ENCODE assay signal across 8 cellular contexts in the genomic region with DNA sequence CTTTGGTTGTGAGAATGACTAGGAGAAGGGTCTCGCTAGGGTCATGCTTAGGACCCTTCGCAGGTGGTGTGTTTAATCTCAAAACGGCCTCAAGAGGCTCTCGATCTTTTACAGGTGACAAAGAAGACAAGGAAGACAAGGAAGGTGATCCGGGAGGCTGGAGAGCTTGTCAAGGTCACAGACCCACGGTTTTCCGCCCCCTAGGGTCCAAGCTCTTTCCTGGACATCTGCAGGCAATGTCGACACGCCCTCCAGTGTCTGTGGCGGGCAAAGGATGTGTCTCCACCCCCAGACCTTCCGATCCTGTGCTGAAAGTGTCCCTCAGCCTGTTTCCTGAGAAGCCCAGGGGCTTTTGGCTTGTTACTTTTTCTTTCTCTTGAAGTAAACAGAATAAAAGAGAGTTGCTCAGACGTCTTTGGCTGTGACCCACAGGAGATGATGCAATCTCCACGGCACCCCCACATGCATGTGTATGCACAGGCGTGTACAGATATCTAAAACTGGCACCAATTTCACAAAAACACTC.
DNase-seq lines count a peak whose midpoint lies in the region; ATAC-seq, FAIRE-seq and TF ChIP-seq lines count a peak whose summit lies in the region.

No MANE protein-coding gene starts in this region.

- H3K36me3 ChIP-seq in astrocyte (ENCODE audit: insufficient read depth, low read length) (no peaks in the 10 kb centered on the region), gastrocnemius medialis (no peaks in the 10 kb centered on the region)

- no peak for TF ChIP-seq POLR2A in gastrocnemius medialis (IDR thresholded peaks at IDR 0.05)

- TF ChIP-seq CTCF in astrocyte (IDR thresholded peaks at IDR 0.05; ENCODE audit: insufficient read depth, low read depth, low read length) (peak; percentile 48), gastrocnemius medialis (IDR thresholded peaks at IDR 0.05 in 4 of 5, conservative IDR thresholded peaks at IDR 0.05 in 1 of 5) (peak; percentile 60 to 80 (median 68))

- H3K27me3 ChIP-seq in astrocyte (ENCODE audit: insufficient read depth, low read length) (no peaks in the 10 kb centered on the region), gastrocnemius medialis (no peaks in the 10 kb centered on the region)

- H3K9me3 Mint-ChIP-seq in T-helper 1 cell treated with Interleukin-12 subunit alpha and Interleukin-12 subunit beta and Interleukin-4 antibody, amounts not matched to agents 30 μg/mL and 1 μg/mL, for 36 hours = no peaks in the 10 kb centered on the region
- no peaks in the 10 kb centered on the region for H3K9me3 Mint-ChIP-seq in astrocyte (ENCODE audit: unreplicated experiment)

- H3K9me3 ChIP-seq in astrocyte (ENCODE audit: insufficient read depth, low read depth, low read length) = no peaks in the 10 kb centered on the region
- H3K9me3 ChIP-seq in gastrocnemius medialis = no peaks in the 10 kb centered on the region

- intact Hi-C loops in gastrocnemius medialis (cut with DNase I; ENCODE audit: low total_unique reads) = loop anchor here (1.0 to 2.0 kb wide), 4 partner anchors 39 to 220 kb away; a partner anchor contains a TSS

- DNase-seq in ELR (ENCODE audit: low read depth) = peak; percentile 89
- DNase-seq in LHCN-M2 (ENCODE audit: low read depth) = peak; percentile 42
- DNase-seq in astrocyte (ENCODE audit: low read depth) = peak; percentile 49
- DNase-seq in hippocampal formation (lab: John Stamatoyannopoulos, UW) = peak; percentile 62 to 77
- peak; percentile 59 to 81 for DNase-seq in gastrocnemius medialis
- DNase-seq in NCI-H1105 treated with DMSO at 0.1 percent for 48 hours (lab: John Stamatoyannopoulos, UW) = no peak

- in situ Hi-C loops in gastrocnemius medialis (cut with MboI; ENCODE audit: low sequenced_read_pairs in 4 of 4) = loop anchor here in 3 of 4 donors (10.0 to 25.0 kb wide), 4 partner anchors 71 to 223 kb away; no protein-coding TSS in a partner anchor

- peak overlapping the region; percentile 74 for H3K9ac ChIP-seq in astrocyte (ENCODE audit: low read length)

- H3K4me2 ChIP-seq in astrocyte (ENCODE audit: low read length) = peak overlapping the region; percentile 86

- H2AFZ ChIP-seq in astrocyte (ENCODE audit: low read depth, low read length) = peak overlapping the region; percentile 65

- no peaks in the 10 kb centered on the region for H3K27me3 Mint-ChIP-seq in T-helper 1 cell treated with Interleukin-12 subunit alpha and Interleukin-12 subunit beta and Interleukin-4 antibody, amounts not matched to agents 30 μg/mL and 1 μg/mL, for 36 hours (ENCODE audit: low read depth)
- H3K27me3 Mint-ChIP-seq in astrocyte (ENCODE audit: low read depth, unreplicated experiment) = peaks cover 33% of the 10 kb centered on the region

- ATAC-seq in GM21786 (IDR thresholded peaks at IDR 0.05; ENCODE audit: unreplicated experiment) (peak; percentile 72), gastrocnemius medialis (peak; percentile 77 to 90)

- H3K4me1 ChIP-seq in astrocyte (ENCODE audit: insufficient read depth, low read length) = peaks cover 22% of the 10 kb centered on the region
- H3K4me1 ChIP-seq in gastrocnemius medialis = peaks cover 13 to 14% of the 10 kb centered on the region in 2 donors

- H4K20me1 ChIP-seq in astrocyte (ENCODE audit: insufficient read depth, low read length) = no peaks in the 10 kb centered on the region

- no peaks in the 10 kb centered on the region for H3K79me2 ChIP-seq in astrocyte (ENCODE audit: insufficient read depth, low read length)

- FAIRE-seq in astrocyte (lab: Jason Lieb, UNC) = peak; percentile 68

- H3K4me3 ChIP-seq in astrocyte (ENCODE audit: insufficient read depth, low read depth, low read length) (peak overlapping the region; percentile 42), gastrocnemius medialis (peak overlapping the region in 3 of 4 donors; percentile 3 to 23 (median 7))

- peak overlapping the region; percentile 95 for H3K27ac Mint-ChIP-seq in T-helper 1 cell treated with Interleukin-12 subunit alpha and Interleukin-12 subunit beta and Interleukin-4 antibody, amounts not matched to agents 30 μg/mL and 1 μg/mL, for 36 hours
- H3K27ac Mint-ChIP-seq in astrocyte (ENCODE audit: unreplicated experiment) = peak overlapping the region; percentile 66

- peak overlapping the region; percentile 89 for H3K27ac ChIP-seq in astrocyte (ENCODE audit: low read depth, low read length)
- H3K27ac ChIP-seq in gastrocnemius medialis = peak overlapping the region; percentile 58 to 69 (median 64)

- H3K4me1 Mint-ChIP-seq in T-helper 1 cell treated with Interleukin-12 subunit alpha and Interleukin-12 subunit beta and Interleukin-4 antibody, amounts not matched to agents 30 μg/mL and 1 μg/mL, for 36 hours (ENCODE audit: low read depth) = peaks cover 75% of the 10 kb centered on the region
- peaks cover 14% of the 10 kb centered on the region for H3K4me1 Mint-ChIP-seq in astrocyte (ENCODE audit: low read depth, unreplicated experiment)

- H3K36me3 Mint-ChIP-seq in T-helper 1 cell treated with Interleukin-12 subunit alpha and Interleukin-12 subunit beta and Interleukin-4 antibody, amounts not matched to agents 30 μg/mL and 1 μg/mL, for 36 hours (ENCODE audit: low read depth) = no peaks in the 10 kb centered on the region
- H3K36me3 Mint-ChIP-seq in astrocyte (ENCODE audit: low read depth, unreplicated experiment) = no peaks in the 10 kb centered on the region

- H3K4me3 Mint-ChIP-seq in T-helper 1 cell treated with Interleukin-12 subunit alpha and Interleukin-12 subunit beta and Interleukin-4 antibody, amounts not matched to agents 30 μg/mL and 1 μg/mL, for 36 hours = peak overlapping the region; percentile 70
- no peak overlapping the region for H3K4me3 Mint-ChIP-seq in astrocyte (ENCODE audit: unreplicated experiment)
